Comparison of ENCODE assay signal across 21 cellular contexts in the genomic region with DNA sequence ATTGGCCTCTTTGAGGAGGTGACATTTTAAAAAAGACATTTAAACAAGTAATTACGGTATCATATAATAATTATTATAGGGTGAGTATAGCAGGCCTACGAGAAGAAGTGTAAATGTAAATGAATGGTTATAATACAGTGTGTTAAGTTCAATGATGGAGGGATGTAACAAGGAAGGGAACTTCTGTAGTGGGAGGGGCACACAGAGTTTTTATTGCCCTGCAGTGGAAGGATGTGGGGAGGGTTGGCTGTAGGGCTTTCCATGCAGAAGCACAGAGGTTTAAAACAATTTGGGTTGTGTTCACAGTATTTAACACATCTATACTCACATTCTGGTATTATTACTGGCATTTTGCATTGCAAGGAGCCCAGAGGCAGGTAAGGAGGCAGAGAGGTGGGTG. TPM values are rescaled to one million over a fixed set of nuclear protein-coding genes. Genes with fewer than 3 reads are reported as not detected.
A peak's percentile ranks its signal among the peaks of the same experiment; 100 is the strongest.
DNase-seq lines count a peak whose midpoint lies in the region; ATAC-seq and TF ChIP-seq lines count a peak whose summit lies in the region.
"Had no signal": no experiment of that assay in that cellular context is flagged by ENCODE, and none has a peak within 500 bp of the region (broad histone marks: within the 10 kb centered on the region; RNA-seq: fewer than 3 reads in every experiment).

No MANE protein-coding gene starts in this region.

- H3K27me3 Mint-ChIP-seq in T-helper 17 cell, result no peaks in the 10 kb centered on the region
- H3K27me3 Mint-ChIP-seq: CD8-positive, alpha-beta memory T cell had no signal

- peak overlapping the region; percentile 26 for H3K4me3 Mint-ChIP-seq in T-helper 17 cell
- H3K4me3 Mint-ChIP-seq: CD8-positive, alpha-beta memory T cell; H9; T-helper 1 cell treated with Interleukin-12 subunit alpha and Interleukin-12 subunit beta and Interleukin-4 antibody, amounts not matched to agents 30 μg/mL and 1 μg/mL, for 36 hours had no signal

- no peak for DNase-seq in A673 (ENCODE audit: low spot score)
- DNase-seq in T-helper 17 cell, result no peak
- DNase-seq in cerebellum (ENCODE audit: low spot score), result no peak
- DNase-seq in T-helper 1 cell, result no peak
- DNase-seq in GM10248 (ENCODE audit: extremely low spot score), result no peak
- DNase-seq: ACHN; C1 segment of cervical spinal cord; CD8-positive, alpha-beta memory T cell; GM23248; H9; KG1; NCI-H1048; NCI-H1417 treated with DMSO at 0.1 percent for 48 hours; NCI-H187; NCI-H446; NCI-H526 had no signal

- TF ChIP-seq CTCF in A673 (conservative IDR thresholded peaks at IDR 0.05; ENCODE audit: low read depth, low read length), result no peak
- TF ChIP-seq CTCF in GM10248 (IDR thresholded peaks at IDR 0.05; ENCODE audit: control extremely low read depth, extremely low read depth, low read depth, missing control alignments), result no peak

- no peaks in the 10 kb centered on the region for H3K9me3 ChIP-seq in A673 (ENCODE audit: low read depth, low read length, poor library complexity, severe bottlenecking)
- no peaks in the 10 kb centered on the region for H3K9me3 ChIP-seq in BLaER1 treated with 17β-estradiol and CSF1 and Interleukin-3, amounts not matched to agents 10 nM and 100 nM (replicated peaks in 1 of 11)
- H3K9me3 ChIP-seq in KOPT-K1 (ENCODE audit: insufficient read depth, low read length, poor library complexity, severe bottlenecking), result no peaks in the 10 kb centered on the region
- no peaks in the 10 kb centered on the region for H3K9me3 ChIP-seq in T-helper 17 cell (ENCODE audit: control insufficient read depth, low read length, poor library complexity, severe bottlenecking)
- H3K9me3 ChIP-seq: SJSA1 had no signal

- H3K4me1 ChIP-seq in A673 (ENCODE audit: insufficient read depth, low read length, poor library complexity, severe bottlenecking), result peaks cover 60% of the 10 kb centered on the region
- peaks cover 89 to 100% (median 96%) of the 10 kb centered on the region in 10 experiments for H3K4me1 ChIP-seq in BLaER1 treated with 17β-estradiol and CSF1 and Interleukin-3, amounts not matched to agents 10 nM and 100 nM

- no peak overlapping the region for H3K9ac ChIP-seq in BLaER1 treated with 17β-estradiol and CSF1 and Interleukin-3, amounts not matched to agents 10 nM and 100 nM
- H3K9ac ChIP-seq: GM23248 had no signal

- no peaks in the 10 kb centered on the region for H3K27me3 ChIP-seq in A673 (replicated peaks; ENCODE audit: insufficient read depth, low read depth, low read length, poor library complexity)
- no peaks in the 10 kb centered on the region for H3K27me3 ChIP-seq in BLaER1 treated with 17β-estradiol and CSF1 and Interleukin-3, amounts not matched to agents 10 nM and 100 nM
- H3K27me3 ChIP-seq: SJSA1 had no signal

- no TSS peak for BruUV-seq in A673 (replicated peaks; lab: Mats Ljungman, UMichigan)

- no peaks in the 10 kb centered on the region for H3K36me3 Mint-ChIP-seq in T-helper 17 cell (ENCODE audit: low read depth)
- H3K36me3 Mint-ChIP-seq: CD8-positive, alpha-beta memory T cell had no signal

- peak overlapping the region in 8 of 11 experiments; percentile 20 to 87 (median 68); a peak in 11 of 22 replicates for H3K4me2 ChIP-seq in BLaER1 treated with 17β-estradiol and CSF1 and Interleukin-3, amounts not matched to agents 10 nM and 100 nM

- peak overlapping the region; percentile 84 for H3K27ac Mint-ChIP-seq in T-helper 17 cell
- H3K27ac Mint-ChIP-seq: T-helper 1 cell treated with Interleukin-12 subunit alpha and Interleukin-12 subunit beta and Interleukin-4 antibody, amounts not matched to agents 30 μg/mL and 1 μg/mL, for 36 hours had no signal

- CTCF ChIA-PET in A673 (lab: Charles Lee), result no interaction called here
- CTCF ChIA-PET in GM10248 (lab: Yijun Ruan, JAX), result interaction anchor here (1.0 kb wide), 1 partner anchor 23 kb away, joined by 3 read pairs; no protein-coding TSS in a partner anchor

- intact Hi-C loops in A673 (cut with micrococcal nuclease; ENCODE audit: unreplicated experiment), result no loop called here

- POLR2A ChIA-PET in A673 (lab: Charles Lee; ENCODE audit: low non-redundant PET) (no interaction called here), GM10248 (lab: Yijun Ruan, JAX) (no interaction called here)

- peak; percentile 31 for ATAC-seq in T-helper 17 cell
- ATAC-seq: Panc1 had no signal

- H3K36me3 ChIP-seq in A673 (ENCODE audit: insufficient read depth, low read length, poor library complexity, severe bottlenecking) (no peaks in the 10 kb centered on the region), KOPT-K1 (ENCODE audit: insufficient read depth, low read length) (no peaks in the 10 kb centered on the region)
- peaks cover 0 to 55% (median 19%) of the 10 kb centered on the region in 11 experiments; a peak in 16 of 22 replicates for H3K36me3 ChIP-seq in BLaER1 treated with 17β-estradiol and CSF1 and Interleukin-3, amounts not matched to agents 10 nM and 100 nM
- H3K36me3 ChIP-seq: SJSA1 had no signal

- H3K27ac ChIP-seq in A673 (ENCODE audit: low read depth, low read length, poor library complexity, severe bottlenecking), result peak overlapping the region; percentile 96
- peak overlapping the region in 9 of 11 experiments; percentile 55 to 80 (median 75); a peak in 12 of 22 replicates for H3K27ac ChIP-seq in BLaER1 treated with 17β-estradiol and CSF1 and Interleukin-3, amounts not matched to agents 10 nM and 100 nM
- H3K27ac ChIP-seq in KOPT-K1 (ENCODE audit: low read depth, low read length, poor library complexity, severe bottlenecking), result peak overlapping the region; percentile 70
- H3K27ac ChIP-seq: GM23248, SJSA1 had no signal

- H3K4me1 Mint-ChIP-seq in T-helper 17 cell, result peaks cover 58% of the 10 kb centered on the region

- H4K20me1 ChIP-seq in BLaER1 treated with 17β-estradiol and CSF1 and Interleukin-3, amounts not matched to agents 10 nM and 100 nM, result peaks cover 0 to 58% (median 0%) of the 10 kb centered on the region in 11 experiments; a peak in 5 of 22 replicates

- no peak overlapping the region for H3K4me3 ChIP-seq in A673 (ENCODE audit: low read depth, low read length, poor library complexity, severe bottlenecking)
- no peak overlapping the region for H3K4me3 ChIP-seq in BLaER1 treated with 17β-estradiol and CSF1 and Interleukin-3, amounts not matched to agents 10 nM and 100 nM
- H3K4me3 ChIP-seq: GM23248, SJSA1 had no signal

RNA-seq across cellular contexts. Expression of gene AFF1, which starts 41.1 kb away (rescaled TPM):
- total RNA-seq in A673 (2021), result 60.1 and 65.4 TPM in 2 replicates
- 100 to 1,000 TPM; 105 to 121 TPM for total RNA-seq in T-helper 17 cell
- 15.5 TPM for total RNA-seq in cerebellum
